26 cellular contexts compared by ENCODE assay signal in genomic region chr2:141957321-141957720, GRCh38.
"Had no signal": no experiment of that assay in that cellular context is flagged by ENCODE, and none has a peak within 500 bp of the region (broad histone marks: within the 10 kb centered on the region; RNA-seq: fewer than 3 reads in every experiment).

No MANE protein-coding gene starts in this region.

- DNase-seq: activated CD4-positive, alpha-beta memory T cell treated with anti-CD3 and anti-CD28 coated beads, Interleukin-2, amount 10 ng/mL, durations not matched to agents 7 days and 5 days; activated CD4-positive, alpha-beta T cell treated with anti-CD3 and anti-CD28 coated beads, Interleukin-2, amount 10 ng/mL, durations not matched to agents 7 days and 5 days; activated CD4-positive, CD25-positive, alpha-beta regulatory T cell treated with anti-CD3 and anti-CD28 coated beads, Interleukin-2, amount 50 U/mL, for 72 hours; activated CD8-positive, alpha-beta memory T cell treated with anti-CD3 and anti-CD28 coated beads, Interleukin-2, amount 50 U/mL, for 48 hours; activated gamma-delta T cell; activated naive CD8-positive, alpha-beta T cell treated with anti-CD3 and anti-CD28 coated beads, Interleukin-2, amount 50 U/mL, for 24 hours; activated T-cell treated with anti-CD3 and anti-CD28 coated beads, Interleukin-2, amount 50 U/mL, for 24 hours; effector memory CD4-positive, alpha-beta T cell; left cardiac atrium; mammary epithelial cell; naive B cell; nephron progenitor cell; ovary; psoas muscle; sigmoid colon; small intestine; stimulated activated CD4-positive, alpha-beta T cell treated with anti-CD3 and anti-CD28 coated beads, Interleukin-4, amount 100 ng/mL, for 24 hours; stimulated activated naive CD8-positive, alpha-beta T cell treated with anti-CD3 and anti-CD28 coated beads, Interleukin-15, amount 100 ng/mL, for 72 hours; T-helper 17 cell; thyroid gland; upper lobe of right lung had no signal

- H3K27me3 ChIP-seq: dorsolateral prefrontal cortex, ovary, sigmoid colon, thyroid gland, upper lobe of right lung had no signal

- H3K27ac Mint-ChIP-seq: activated CD4-positive, alpha-beta memory T cell treated with anti-CD3 and anti-CD28 coated beads, Interleukin-2, amount 10 ng/mL, durations not matched to agents 7 days and 5 days; activated CD4-positive, alpha-beta T cell treated with anti-CD3 and anti-CD28 coated beads, Interleukin-2, amount 10 ng/mL, durations not matched to agents 7 days and 5 days; activated naive CD4-positive, alpha-beta T cell treated with anti-CD3 and anti-CD28 coated beads, Interleukin-2, amount 50 U/mL, for 24 hours; activated naive CD8-positive, alpha-beta T cell treated with anti-CD3 and anti-CD28 coated beads, Interleukin-2, amount 50 U/mL, for 24 hours; activated T-cell treated with anti-CD3 and anti-CD28 coated beads, Interleukin-2, amount 50 U/mL, for 24 hours; mesothelial cell of epicardium; naive B cell; nephron progenitor cell; stimulated activated effector memory CD8-positive, alpha-beta T cell treated with anti-CD3 and anti-CD28 coated beads, Interleukin-12 subunit alpha, Interleukin-12 subunit beta, amount 100 ng/mL, for 72 hours; stimulated activated naive CD8-positive, alpha-beta T cell treated with anti-CD3 and anti-CD28 coated beads, Interleukin-15, amount 100 ng/mL, for 72 hours; T-helper 17 cell had no signal

- H3K4me3 ChIP-seq: coronary artery, ovary, psoas muscle, sigmoid colon, thyroid gland, upper lobe of right lung had no signal

- H3K36me3 Mint-ChIP-seq: activated naive CD4-positive, alpha-beta T cell treated with anti-CD3 and anti-CD28 coated beads, Interleukin-2, amount 50 U/mL, for 24 hours; mesothelial cell of epicardium; naive B cell; stimulated activated effector memory CD8-positive, alpha-beta T cell treated with anti-CD3 and anti-CD28 coated beads, Interleukin-12 subunit alpha, Interleukin-12 subunit beta, amount 100 ng/mL, for 72 hours had no signal

- H3K9me3 Mint-ChIP-seq: activated CD4-positive, alpha-beta memory T cell treated with anti-CD3 and anti-CD28 coated beads, Interleukin-2, amount 10 ng/mL, durations not matched to agents 7 days and 5 days; activated CD4-positive, alpha-beta T cell treated with anti-CD3 and anti-CD28 coated beads, Interleukin-2, amount 10 ng/mL, durations not matched to agents 7 days and 5 days; activated naive CD8-positive, alpha-beta T cell treated with anti-CD3 and anti-CD28 coated beads, Interleukin-2, amount 50 U/mL, for 24 hours; mesothelial cell of epicardium; naive B cell; nephron progenitor cell; stimulated activated naive CD8-positive, alpha-beta T cell treated with anti-CD3 and anti-CD28 coated beads, Interleukin-15, amount 100 ng/mL, for 72 hours had no signal

- H3K36me3 ChIP-seq: ovary, sigmoid colon, thyroid gland, upper lobe of right lung had no signal

- H3K4me3 Mint-ChIP-seq: activated CD4-positive, alpha-beta memory T cell treated with anti-CD3 and anti-CD28 coated beads, Interleukin-2, amount 10 ng/mL, durations not matched to agents 7 days and 5 days; activated CD4-positive, alpha-beta T cell treated with anti-CD3 and anti-CD28 coated beads, Interleukin-2, amount 10 ng/mL, durations not matched to agents 7 days and 5 days; activated naive CD4-positive, alpha-beta T cell treated with anti-CD3 and anti-CD28 coated beads, Interleukin-2, amount 50 U/mL, for 24 hours; activated naive CD8-positive, alpha-beta T cell treated with anti-CD3 and anti-CD28 coated beads, Interleukin-2, amount 50 U/mL, for 24 hours; activated T-cell treated with anti-CD3 and anti-CD28 coated beads, Interleukin-2, amount 50 U/mL, for 24 hours; mesothelial cell of epicardium; naive B cell; nephron progenitor cell; stimulated activated effector memory CD8-positive, alpha-beta T cell treated with anti-CD3 and anti-CD28 coated beads, Interleukin-12 subunit alpha, Interleukin-12 subunit beta, amount 100 ng/mL, for 72 hours; stimulated activated naive CD8-positive, alpha-beta T cell treated with anti-CD3 and anti-CD28 coated beads, Interleukin-15, amount 100 ng/mL, for 72 hours; T-helper 17 cell had no signal

- H3K4me1 ChIP-seq: psoas muscle, sigmoid colon, thyroid gland, upper lobe of right lung had no signal

- H3K4me1 Mint-ChIP-seq: activated CD4-positive, alpha-beta memory T cell treated with anti-CD3 and anti-CD28 coated beads, Interleukin-2, amount 10 ng/mL, durations not matched to agents 7 days and 5 days; activated CD4-positive, alpha-beta T cell treated with anti-CD3 and anti-CD28 coated beads, Interleukin-2, amount 10 ng/mL, durations not matched to agents 7 days and 5 days; activated naive CD4-positive, alpha-beta T cell treated with anti-CD3 and anti-CD28 coated beads, Interleukin-2, amount 50 U/mL, for 24 hours; activated naive CD8-positive, alpha-beta T cell treated with anti-CD3 and anti-CD28 coated beads, Interleukin-2, amount 50 U/mL, for 24 hours; naive B cell; nephron progenitor cell; stimulated activated effector memory CD8-positive, alpha-beta T cell treated with anti-CD3 and anti-CD28 coated beads, Interleukin-12 subunit alpha, Interleukin-12 subunit beta, amount 100 ng/mL, for 72 hours; stimulated activated naive CD8-positive, alpha-beta T cell treated with anti-CD3 and anti-CD28 coated beads, Interleukin-15, amount 100 ng/mL, for 72 hours; T-helper 17 cell had no signal

- H3K27me3 Mint-ChIP-seq: activated CD4-positive, alpha-beta memory T cell treated with anti-CD3 and anti-CD28 coated beads, Interleukin-2, amount 10 ng/mL, durations not matched to agents 7 days and 5 days; activated CD4-positive, alpha-beta T cell treated with anti-CD3 and anti-CD28 coated beads, Interleukin-2, amount 10 ng/mL, durations not matched to agents 7 days and 5 days; activated naive CD4-positive, alpha-beta T cell treated with anti-CD3 and anti-CD28 coated beads, Interleukin-2, amount 50 U/mL, for 24 hours; activated naive CD8-positive, alpha-beta T cell treated with anti-CD3 and anti-CD28 coated beads, Interleukin-2, amount 50 U/mL, for 24 hours; activated T-cell treated with anti-CD3 and anti-CD28 coated beads, Interleukin-2, amount 50 U/mL, for 24 hours; naive B cell; stimulated activated naive CD8-positive, alpha-beta T cell treated with anti-CD3 and anti-CD28 coated beads, Interleukin-15, amount 100 ng/mL, for 72 hours; T-helper 17 cell had no signal

- ATAC-seq: activated naive CD8-positive, alpha-beta T cell treated with anti-CD3 and anti-CD28 coated beads, Interleukin-2, amount 50 U/mL, for 24 hours; left cardiac atrium; psoas muscle; stimulated activated effector memory CD8-positive, alpha-beta T cell treated with anti-CD3 and anti-CD28 coated beads, Interleukin-12 subunit alpha, Interleukin-12 subunit beta, amount 100 ng/mL, for 72 hours; stimulated activated naive CD8-positive, alpha-beta T cell treated with anti-CD3 and anti-CD28 coated beads, Interleukin-15, amount 100 ng/mL, for 72 hours; T-helper 17 cell; upper lobe of right lung had no signal

- H3K27ac ChIP-seq: coronary artery, ovary, psoas muscle, sigmoid colon, thyroid gland, upper lobe of right lung had no signal
